In genomic region chr3:52281980-52282801, GRCh38 we compare ENCODE assay signal across 11 cellular contexts. TPM values are rescaled to one million over a fixed set of nuclear protein-coding genes. Genes with fewer than 3 reads are reported as not detected.
DNase-seq lines count a peak whose midpoint lies in the region; ATAC-seq and TF ChIP-seq lines count a peak whose summit lies in the region.
"Had no signal": no experiment of that assay in that cellular context is flagged by ENCODE, and none has a peak within 500 bp of the region (broad histone marks: within the 10 kb centered on the region; RNA-seq: fewer than 3 reads in every experiment).

No MANE protein-coding gene starts in this region.

- H3K27me3 ChIP-seq in smooth muscle cell (ENCODE audit: low read depth): no peaks in the 10 kb centered on the region

- no peak overlapping the region for H3K4me2 ChIP-seq in smooth muscle cell

- H3K36me3 ChIP-seq in smooth muscle cell (ENCODE audit: low read depth): no peaks in the 10 kb centered on the region

- H3K4me3 ChIP-seq in smooth muscle cell: no peak overlapping the region

- peaks cover 18% of the 10 kb centered on the region for H3K4me1 ChIP-seq in smooth muscle cell (ENCODE audit: low read depth)

- WGBS in smooth muscle cell (ENCODE audit: low lambda C conversion rate): 69% methylated on average over 8 of the region's 8 CpGs

- peaks cover 18% of the 10 kb centered on the region for H3F3A ChIP-seq in smooth muscle cell (ENCODE audit: low read depth)

- no peak overlapping the region for H3K9ac ChIP-seq in smooth muscle cell (ENCODE audit: low read depth)

- TF ChIP-seq CTCF in smooth muscle cell (IDR thresholded peaks at IDR 0.05; ENCODE audit: borderline replicate concordance, insufficient read depth, poor library complexity, severe bottlenecking): no peak

- H2AFZ ChIP-seq in smooth muscle cell (ENCODE audit: low read depth): no peak overlapping the region

- ATAC-seq in GM19035 (IDR thresholded peaks at IDR 0.05; ENCODE audit: unreplicated experiment): no peak

- H3K79me2 ChIP-seq in smooth muscle cell (ENCODE audit: low read depth): peaks cover 10% of the 10 kb centered on the region

- peaks cover 6% of the 10 kb centered on the region for H4K20me1 ChIP-seq in smooth muscle cell (ENCODE audit: low read depth)

- no peaks in the 10 kb centered on the region for H3K9me3 ChIP-seq in smooth muscle cell (replicated peaks; ENCODE audit: low read depth)

- peak; percentile 2 for DNase-seq in DMS53 (lab: John Stamatoyannopoulos, UW)
- no peak for DNase-seq in DMS53 treated with DMSO at 0.1 percent for 48 hours (lab: John Stamatoyannopoulos, UW; ENCODE audit: unreplicated experiment)
- DNase-seq in T-helper 1 cell: peak in 3 of 5 donors; percentile 21 to 73 (median 30)
- peak; percentile 76 for DNase-seq in cerebellar cortex (ENCODE audit: low spot score)
- DNase-seq in smooth muscle cell (lab: John Stamatoyannopoulos, UW; ENCODE audit: unreplicated experiment): no peak
- DNase-seq in ureter (ENCODE audit: low spot score): no peak
- DNase-seq in NOMO-1 (lab: John Stamatoyannopoulos, UW; ENCODE audit: unreplicated experiment in 2 of 2): no peak
- DNase-seq: dermis blood vessel endothelial cell, kidney, NCI-H2171 had no signal

- peak overlapping the region; percentile 10 for H3K27ac ChIP-seq in smooth muscle cell (ENCODE audit: low read depth)

RNA-seq across cellular contexts. Expression of gene WDR82, which starts 3.7 kb away (rescaled TPM):
- total RNA-seq in smooth muscle cell: 48.3 and 48.6 TPM in 2 replicates
- 26.1 and 28.6 TPM in 2 replicates for polyA plus RNA-seq in smooth muscle cell
- total RNA-seq in ureter: 81.6 TPM

RNA-seq across cellular contexts. Expression of gene GLYCTK, which starts 5.4 kb away (rescaled TPM):
- 3.3 and 4.4 TPM in 2 replicates for total RNA-seq in smooth muscle cell
- 3.8 and 5.4 TPM in 2 replicates for polyA plus RNA-seq in smooth muscle cell
- total RNA-seq in ureter: 18.7 TPM

RNA-seq across cellular contexts. Expression of gene DNAH1, which starts 33.9 kb away (rescaled TPM):
- total RNA-seq in smooth muscle cell (3.7 and 7.1 TPM in 2 replicates), ureter (16.6 TPM)
- polyA plus RNA-seq in smooth muscle cell: 0.54 and 2.1 TPM in 2 replicates

RNA-seq across cellular contexts. Expression of gene PPM1M, which starts 36.6 kb away (rescaled TPM):
- 6.0 and 7.0 TPM in 2 replicates for total RNA-seq in smooth muscle cell
- 11.0 and 11.9 TPM in 2 replicates for polyA plus RNA-seq in smooth muscle cell
- total RNA-seq in ureter: 16.1 TPM

RNA-seq across cellular contexts. Expression of gene TWF2, which starts 43.2 kb away (rescaled TPM):
- total RNA-seq in smooth muscle cell (71.8 and 80.9 TPM in 2 replicates), ureter (65.3 TPM)
- 91.0 and 96.8 TPM in 2 replicates for polyA plus RNA-seq in smooth muscle cell

Comparison
In these comparisons a context has a peak if more than half of its experiments do, and no peak if none do; other contexts are left out.
1. DNase-seq: peak in DMS53 (single experiment), T-helper 1 cell (3 of 5) and cerebellar cortex (single experiment); none in DMS53 treated with DMSO at 0.1 percent for 48 hours (single experiment), smooth muscle cell (single experiment), ureter (single experiment) and NOMO-1 (0 of 2).